23 cellular contexts compared by ENCODE assay signal in genomic region chr11:125343086-125343731, GRCh38.
DNase-seq lines count a peak whose midpoint lies in the region; TF ChIP-seq lines count a peak whose summit lies in the region.
"Had no signal": no experiment of that assay in that cellular context is flagged by ENCODE, and none has a peak within 500 bp of the region (broad histone marks: within the 10 kb centered on the region; RNA-seq: fewer than 3 reads in every experiment).

No MANE protein-coding gene starts in this region.

- H3K27me3 ChIP-seq in NT2/D1 (ENCODE audit: insufficient read depth, insufficient read length) (no peaks in the 10 kb centered on the region), dorsolateral prefrontal cortex (no peaks in the 10 kb centered on the region), neural cell (ENCODE audit: insufficient read depth, low read depth, low read length) (no peaks in the 10 kb centered on the region), osteoblast (ENCODE audit: insufficient read depth, low read length) (peaks cover 4% of the 10 kb centered on the region)
- H3K27me3 ChIP-seq: body of pancreas, colonic mucosa, pancreas, upper lobe of left lung had no signal

- no peak overlapping the region for H3K4me3 Mint-ChIP-seq in immature natural killer cell
- H3K4me3 Mint-ChIP-seq: activated CD4-positive, alpha-beta T cell treated with anti-CD3 and anti-CD28 coated beads for 36 hours; activated naive CD8-positive, alpha-beta T cell treated with anti-CD3 and anti-CD28 coated beads for 36 hours; activated T-helper 1 cell treated with anti-CD3 and anti-CD28 coated beads, Interleukin-12 subunit alpha, Interleukin-12 subunit beta, Interleukin-2, Interleukin-4 antibody, amounts not matched to agents 30 ng/mL and 10 ng/mL and 1 ng/mL, durations not matched to agents 14 hours and 24 hours and 36 hours; CD8-positive, alpha-beta memory T cell; HFFc6 had no signal

- TF ChIP-seq RAD21 in neural cell (conservative IDR thresholded peaks at IDR 0.05): no peak

- H3K27me3 Mint-ChIP-seq in immature natural killer cell (ENCODE audit: low read depth in 3 of 3): peaks cover 0 to 9% (median 2%) of the 10 kb centered on the region in 3 donors

- H4K20me1 ChIP-seq in neural cell (ENCODE audit: insufficient read depth) (no peaks in the 10 kb centered on the region), osteoblast (ENCODE audit: insufficient read depth, low read length) (no peaks in the 10 kb centered on the region)

- TF ChIP-seq CTCF in dorsolateral prefrontal cortex (IDR thresholded peaks at IDR 0.05 in 54 of 56, conservative IDR thresholded peaks at IDR 0.05 in 2 of 56; ENCODE audit: low read depth in 1 of 56, partially characterized antibody in 56 of 56): no peak
- no peak for TF ChIP-seq CTCF in neural cell (IDR thresholded peaks at IDR 0.05; ENCODE audit: poor library complexity, severe bottlenecking)
- no peak for TF ChIP-seq CTCF in osteoblast (IDR thresholded peaks at IDR 0.05; ENCODE audit: extremely low read depth, low read depth, low read length)

- no peak overlapping the region for H3K4me3 ChIP-seq in NT2/D1 (ENCODE audit: insufficient read length, low read depth)
- peak overlapping the region in 11 of 59 donors; percentile 4 to 52 (median 24) for H3K4me3 ChIP-seq in dorsolateral prefrontal cortex
- no peak overlapping the region for H3K4me3 ChIP-seq in neural cell (ENCODE audit: low read length)
- H3K4me3 ChIP-seq in osteoblast (ENCODE audit: insufficient read depth, low read length): no peak overlapping the region
- H3K4me3 ChIP-seq: body of pancreas, colonic mucosa, pancreas, upper lobe of left lung had no signal

- no peaks in the 10 kb centered on the region for H3K36me3 Mint-ChIP-seq in immature natural killer cell
- H3K36me3 Mint-ChIP-seq: activated naive CD8-positive, alpha-beta T cell treated with anti-CD3 and anti-CD28 coated beads for 36 hours; CD8-positive, alpha-beta memory T cell had no signal

- peak overlapping the region in 1 of 6 donors; percentile 19 for H3K27ac Mint-ChIP-seq in immature natural killer cell
- H3K27ac Mint-ChIP-seq: activated CD4-positive, alpha-beta T cell treated with anti-CD3 and anti-CD28 coated beads for 36 hours; activated naive CD8-positive, alpha-beta T cell treated with anti-CD3 and anti-CD28 coated beads for 36 hours; activated T-helper 1 cell treated with anti-CD3 and anti-CD28 coated beads, Interleukin-12 subunit alpha, Interleukin-12 subunit beta, Interleukin-2, Interleukin-4 antibody, amounts not matched to agents 30 ng/mL and 10 ng/mL and 1 ng/mL, durations not matched to agents 14 hours and 24 hours and 36 hours; HFFc6 had no signal

- no peak overlapping the region for H2AFZ ChIP-seq in neural cell (ENCODE audit: low read depth, low read length)
- H2AFZ ChIP-seq in osteoblast (ENCODE audit: low read length): no peak overlapping the region

- H3K4me1 ChIP-seq in NT2/D1 (ENCODE audit: insufficient read depth, insufficient read length): peaks cover 28% of the 10 kb centered on the region
- peaks cover 19% of the 10 kb centered on the region for H3K4me1 ChIP-seq in osteoblast (ENCODE audit: insufficient read depth, low read length)
- H3K4me1 ChIP-seq: colonic mucosa had no signal

- peak overlapping the region; percentile 61 for H3K9ac ChIP-seq in NT2/D1 (ENCODE audit: insufficient read length, low read depth)
- H3K9ac ChIP-seq in neural cell (ENCODE audit: low read length): no peak overlapping the region

- H3K27ac ChIP-seq in dorsolateral prefrontal cortex: peak overlapping the region in 58 of 59 donors; percentile 4 to 95 (median 83)
- peak overlapping the region; percentile 8 for H3K27ac ChIP-seq in neural cell (ENCODE audit: low read length)
- peak overlapping the region; percentile 82 for H3K27ac ChIP-seq in temporal lobe (ENCODE audit: low read depth, low read length)
- no peak overlapping the region for H3K27ac ChIP-seq in osteoblast (ENCODE audit: low read depth, low read length)
- H3K27ac ChIP-seq: body of pancreas, colonic mucosa, pancreas had no signal

- no peaks in the 10 kb centered on the region for H3F3A ChIP-seq in neural cell (ENCODE audit: insufficient read depth, low read length, poor library complexity, severe bottlenecking)

- H3K79me2 ChIP-seq in neural cell (replicated peaks; ENCODE audit: insufficient read depth, low read length) (no peaks in the 10 kb centered on the region), osteoblast (ENCODE audit: insufficient read depth, low read length) (no peaks in the 10 kb centered on the region)

- no peaks in the 10 kb centered on the region for H3K4me1 Mint-ChIP-seq in immature natural killer cell
- H3K4me1 Mint-ChIP-seq: activated CD4-positive, alpha-beta T cell treated with anti-CD3 and anti-CD28 coated beads for 36 hours; activated naive CD8-positive, alpha-beta T cell treated with anti-CD3 and anti-CD28 coated beads for 36 hours had no signal

- H3K4me2 ChIP-seq in neural cell (ENCODE audit: low read length) (no peak overlapping the region), osteoblast (ENCODE audit: insufficient read depth, low read length) (no peak overlapping the region)

- no peaks in the 10 kb centered on the region for H3K9me2 ChIP-seq in neural cell (ENCODE audit: insufficient read depth, low read length)

- no peaks in the 10 kb centered on the region for H3K9me3 Mint-ChIP-seq in immature natural killer cell
- H3K9me3 Mint-ChIP-seq: activated naive CD8-positive, alpha-beta T cell treated with anti-CD3 and anti-CD28 coated beads for 36 hours; activated T-helper 1 cell treated with anti-CD3 and anti-CD28 coated beads, Interleukin-12 subunit alpha, Interleukin-12 subunit beta, Interleukin-2, Interleukin-4 antibody, amounts not matched to agents 30 ng/mL and 10 ng/mL and 1 ng/mL, durations not matched to agents 14 hours and 24 hours and 36 hours; CD8-positive, alpha-beta memory T cell; HFFc6 had no signal

- H3K9me3 ChIP-seq in NT2/D1 (ENCODE audit: insufficient read depth, low read length) (no peaks in the 10 kb centered on the region), neural cell (ENCODE audit: low read length) (no peaks in the 10 kb centered on the region), osteoblast (ENCODE audit: low read depth, low read length) (no peaks in the 10 kb centered on the region)
- H3K9me3 ChIP-seq: body of pancreas, colonic mucosa, pancreas, upper lobe of left lung had no signal

- TF ChIP-seq EP300 in neural cell (conservative IDR thresholded peaks at IDR 0.05; ENCODE audit: poor library complexity, severe bottlenecking): no peak

- no peak for DNase-seq in NT2/D1 (ENCODE audit: low read depth, low spot score)
- DNase-seq in dorsolateral prefrontal cortex: peak in 1 of 10 donors; percentile 23
- no peak for DNase-seq in NCI-H187 (lab: John Stamatoyannopoulos, UW)
- no peak for DNase-seq in immature natural killer cell
- no peak for DNase-seq in islet precursor cell
- DNase-seq in osteoblast (ENCODE audit: insufficient read length, low spot score, missing footprints): no peak
- DNase-seq: activated CD4-positive, alpha-beta T cell treated with anti-CD3 and anti-CD28 coated beads for 36 hours; activated naive CD8-positive, alpha-beta T cell treated with anti-CD3 and anti-CD28 coated beads for 36 hours; body of pancreas; CD8-positive, alpha-beta memory T cell; colonic mucosa; DND-41; HFFc6; NCI-H1436 treated with DMSO at 0.1 percent for 48 hours; NCI-H69; pancreas; stimulated activated CD4-positive, alpha-beta T cell treated with anti-CD3 and anti-CD28 coated beads, Interleukin-2, amount 100 ng/mL, for 48 hours; stimulated activated naive CD8-positive, alpha-beta T cell treated with anti-CD3 and anti-CD28 coated beads, Interleukin-15, Interleukin-2, amounts not matched to agents 100 U/mL and 50 U/mL, for 24 hours; SW 1271 had no signal

- intact Hi-C loops in dorsolateral prefrontal cortex (cut with DNase I): loop anchor here in 1 of 2 donors (10.0 kb wide), 1 partner anchor 142 kb away; no protein-coding TSS in a partner anchor

- H3K36me3 ChIP-seq in NT2/D1 (ENCODE audit: insufficient read depth, insufficient read length, low read length) (no peaks in the 10 kb centered on the region), neural cell (ENCODE audit: insufficient read depth, low read length) (no peaks in the 10 kb centered on the region), osteoblast (ENCODE audit: insufficient read depth, low read length) (no peaks in the 10 kb centered on the region)
- H3K36me3 ChIP-seq: colonic mucosa, pancreas, upper lobe of left lung had no signal

TF ChIP-seq in neural cell, 6 proteins besides CTCF, POLR2A, EP300 and RAD21:
- TF ChIP-seq POLR2AphosphoS5 (IDR thresholded peaks at IDR 0.05) (peak; percentile 9), SMC3 (conservative IDR thresholded peaks at IDR 0.05; ENCODE audit: poor library complexity) (no peak)
